27 cellular contexts compared by ENCODE assay signal in genomic region chr6:167717867-167718266, GRCh38.
"Had no signal": no experiment of that assay in that cellular context is flagged by ENCODE, and none has a peak within 500 bp of the region (broad histone marks: within the 10 kb centered on the region; RNA-seq: fewer than 3 reads in every experiment).

No MANE protein-coding gene starts in this region.

- H3K27ac ChIP-seq: neural progenitor cell, ovary, parathyroid adenoma, psoas muscle, right lobe of liver, skin epidermis, spleen, stomach, thoracic aorta, thyroid gland, tibial nerve, upper lobe of left lung, vagina had no signal

- H3K4me1 ChIP-seq: parathyroid adenoma, psoas muscle, right lobe of liver, thyroid gland, vagina had no signal

- FAIRE-seq: urothelium cell line had no signal

- DNase-seq: natural killer cell; occipital lobe; ovary; psoas muscle; right cardiac atrium; stimulated activated CD4-positive, alpha-beta T cell treated with anti-CD3 and anti-CD28 coated beads, Interleukin-12 subunit alpha, Interleukin-12 subunit beta, amount 100 ng/mL, for 4 hours; stimulated activated CD4-positive, alpha-beta T cell treated with anti-CD3 and anti-CD28 coated beads, Interleukin-1b, Interleukin-23, amount 100 ng/mL, for 48 hours; stimulated activated CD4-positive, alpha-beta T cell treated with anti-CD3 and anti-CD28 coated beads, Interleukin-4, amount 100 ng/mL, for 1 hour; stimulated activated naive B cell treated with anti-CD40 and anti-IgM and Interleukin-4, amounts not matched to agents 10 μg/mL and 1 μg/mL and 100 μg/mL, for 72 hours; stimulated activated naive CD4-positive, alpha-beta T cell treated with Interleukin-2 at 50 U/mL for 16 hours; stomach; thyroid gland; upper lobe of left lung had no signal

- H3K9me3 Mint-ChIP-seq: natural killer cell; nephron; stimulated activated effector memory CD8-positive, alpha-beta T cell treated with anti-CD3 and anti-CD28 coated beads, Interleukin-12 subunit alpha, Interleukin-12 subunit beta, amount 100 ng/mL, for 72 hours; stimulated activated naive CD8-positive, alpha-beta T cell treated with anti-CD3 and anti-CD28 coated beads, Interleukin-15, Interleukin-2, amounts not matched to agents 100 ng/mL and 50 ng/mL, for 24 hours had no signal

- H3K27me3 ChIP-seq: neural progenitor cell, ovary, right lobe of liver, thyroid gland, tibial nerve, upper lobe of left lung, vagina had no signal

- H3K4me1 Mint-ChIP-seq: natural killer cell; stimulated activated effector memory CD8-positive, alpha-beta T cell treated with anti-CD3 and anti-CD28 coated beads, Interleukin-12 subunit alpha, Interleukin-12 subunit beta, amount 100 ng/mL, for 72 hours had no signal

- H3K79me2 ChIP-seq: parathyroid adenoma had no signal

- H3K9me3 ChIP-seq: ovary, psoas muscle, right lobe of liver, stomach, thoracic aorta, thyroid gland, upper lobe of left lung, vagina had no signal

- H2AFZ ChIP-seq: neural progenitor cell, parathyroid adenoma had no signal

- H3K4me2 ChIP-seq: neural progenitor cell, smooth muscle cell had no signal

- H3K36me3 ChIP-seq: neural progenitor cell, ovary, right lobe of liver, spleen, stomach, thoracic aorta, thyroid gland, tibial nerve, upper lobe of left lung, vagina had no signal

- H3K36me3 Mint-ChIP-seq: natural killer cell; neural progenitor cell; stimulated activated effector memory CD8-positive, alpha-beta T cell treated with anti-CD3 and anti-CD28 coated beads, Interleukin-12 subunit alpha, Interleukin-12 subunit beta, amount 100 ng/mL, for 72 hours; stimulated activated naive B cell treated with anti-CD40 and anti-IgM and Interleukin-4, amounts not matched to agents 10 μg/mL and 1 μg/mL and 100 μg/mL, for 72 hours had no signal

- H3K9ac ChIP-seq: neural progenitor cell, parathyroid adenoma had no signal

- ATAC-seq: natural killer cell; psoas muscle; right cardiac atrium; right lobe of liver; stimulated activated effector memory CD8-positive, alpha-beta T cell treated with anti-CD3 and anti-CD28 coated beads, Interleukin-12 subunit alpha, Interleukin-12 subunit beta, amount 100 ng/mL, for 72 hours; stimulated activated naive B cell treated with anti-CD40 and anti-IgM and Interleukin-4, amounts not matched to agents 10 μg/mL and 1 μg/mL and 100 μg/mL, for 72 hours had no signal

- H3K4me3 ChIP-seq: neural progenitor cell, ovary, psoas muscle, right lobe of liver, skin epidermis, smooth muscle cell, spleen, stomach, thoracic aorta, thyroid gland, tibial nerve, upper lobe of left lung, vagina had no signal

- H3K27ac Mint-ChIP-seq: natural killer cell; nephron; neural progenitor cell; progenitor cell of endocrine pancreas; stimulated activated effector memory CD8-positive, alpha-beta T cell treated with anti-CD3 and anti-CD28 coated beads, Interleukin-12 subunit alpha, Interleukin-12 subunit beta, amount 100 ng/mL, for 72 hours; stimulated activated naive B cell treated with anti-CD40 and anti-IgM and Interleukin-4, amounts not matched to agents 10 μg/mL and 1 μg/mL and 100 μg/mL, for 72 hours; stimulated activated naive CD8-positive, alpha-beta T cell treated with anti-CD3 and anti-CD28 coated beads, Interleukin-15, Interleukin-2, amounts not matched to agents 100 ng/mL and 50 ng/mL, for 24 hours had no signal

- H3K4me3 Mint-ChIP-seq: natural killer cell; nephron; neural progenitor cell; stimulated activated effector memory CD8-positive, alpha-beta T cell treated with anti-CD3 and anti-CD28 coated beads, Interleukin-12 subunit alpha, Interleukin-12 subunit beta, amount 100 ng/mL, for 72 hours; stimulated activated naive B cell treated with anti-CD40 and anti-IgM and Interleukin-4, amounts not matched to agents 10 μg/mL and 1 μg/mL and 100 μg/mL, for 72 hours; stimulated activated naive CD8-positive, alpha-beta T cell treated with anti-CD3 and anti-CD28 coated beads, Interleukin-15, Interleukin-2, amounts not matched to agents 100 ng/mL and 50 ng/mL, for 24 hours had no signal
